8 cellular contexts compared by ENCODE assay signal in the genomic region with DNA sequence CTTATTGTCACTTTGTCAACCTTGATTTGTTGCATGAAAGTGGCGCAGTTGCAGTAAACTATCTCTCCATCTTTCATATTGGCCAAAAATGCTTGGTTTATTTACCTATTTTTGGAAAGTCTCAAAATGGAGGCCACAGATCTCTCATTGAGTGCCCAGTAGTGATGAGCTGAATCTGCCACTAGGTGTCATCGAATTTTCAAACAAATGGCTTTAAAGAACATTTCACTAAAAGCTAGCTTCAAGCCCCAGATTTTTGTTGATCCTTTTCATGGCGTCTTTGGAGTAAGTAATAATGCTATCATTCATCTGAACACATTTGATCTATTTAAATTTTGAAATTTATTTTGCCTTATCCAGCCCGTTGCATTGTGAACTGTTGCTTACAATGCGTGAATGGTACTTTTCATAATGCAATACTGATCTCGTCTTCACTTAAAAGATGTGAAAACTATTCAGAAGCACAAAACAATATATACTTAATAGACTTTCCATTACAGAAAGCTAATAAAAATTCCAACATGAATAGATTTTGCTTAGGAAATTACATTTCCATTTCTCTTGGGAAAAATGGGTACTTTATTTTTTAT.
DNase-seq lines count a peak whose midpoint lies in the region; ATAC-seq and TF ChIP-seq lines count a peak whose summit lies in the region.

No MANE protein-coding gene starts in this region.

- intact Hi-C loops in activated T-helper 1 cell treated with anti-CD3 and anti-CD28 coated beads, Interleukin-12 subunit alpha, Interleukin-12 subunit beta, Interleukin-2, Interleukin-4 antibody, amounts not matched to agents 30 ng/mL and 10 ng/mL and 1 ng/mL, durations not matched to agents 14 hours and 24 hours and 36 hours (cut with micrococcal nuclease): no loop called here

- TF ChIP-seq CTCF in AG09319 (IDR thresholded peaks at IDR 0.05; ENCODE audit: low read depth, low read length) (peak; percentile 10), epithelial cell of proximal tubule (conservative IDR thresholded peaks at IDR 0.05; ENCODE audit: low read depth, low read length) (peak; percentile 77), type B pancreatic cell (conservative IDR thresholded peaks at IDR 0.05) (peak; percentile 75)

- no peak overlapping the region for H3K27ac Mint-ChIP-seq in type B pancreatic cell
- no peak overlapping the region for H3K27ac Mint-ChIP-seq in activated T-helper 1 cell treated with anti-CD3 and anti-CD28 coated beads, Interleukin-12 subunit alpha, Interleukin-12 subunit beta, Interleukin-2, Interleukin-4 antibody, amounts not matched to agents 30 ng/mL and 10 ng/mL and 1 ng/mL, durations not matched to agents 14 hours and 24 hours and 36 hours

- peak; percentile 65 for ATAC-seq in GM19395 (IDR thresholded peaks at IDR 0.05; ENCODE audit: unreplicated experiment)

- no peak overlapping the region for H3K4me3 Mint-ChIP-seq in type B pancreatic cell
- H3K4me3 Mint-ChIP-seq in activated T-helper 1 cell treated with anti-CD3 and anti-CD28 coated beads, Interleukin-12 subunit alpha, Interleukin-12 subunit beta, Interleukin-2, Interleukin-4 antibody, amounts not matched to agents 30 ng/mL and 10 ng/mL and 1 ng/mL, durations not matched to agents 14 hours and 24 hours and 36 hours: no peak overlapping the region

- DNase-seq in AG09319 (ENCODE audit: extremely low read depth, low read depth) (no peak), NCI-H2081 treated with DMSO at 0.1 percent for 48 hours (lab: John Stamatoyannopoulos, UW) (peak; percentile 29), epithelial cell of proximal tubule (ENCODE audit: low read depth) (no peak), type B pancreatic cell (ENCODE audit: extremely low spot score, unreplicated experiment) (no peak)
- DNase-seq in activated T-helper 1 cell treated with anti-CD3 and anti-CD28 coated beads, Interleukin-12 subunit alpha, Interleukin-12 subunit beta, Interleukin-2, Interleukin-4 antibody, amounts not matched to agents 30 ng/mL and 10 ng/mL and 1 ng/mL, durations not matched to agents 14 hours and 24 hours and 36 hours (ENCODE audit: low spot score): no peak
- no peak for DNase-seq in activated naive CD4-positive, alpha-beta T cell treated with Interleukin-2 at 50 U/mL for 16 hours
- DNase-seq in activated T-cell treated with anti-CD3 and anti-CD28 coated beads, Interleukin-2, amount 50 U/mL, for 48 hours: no peak

- H3K36me3 Mint-ChIP-seq in type B pancreatic cell: no peaks in the 10 kb centered on the region
- no peaks in the 10 kb centered on the region for H3K36me3 Mint-ChIP-seq in activated T-helper 1 cell treated with anti-CD3 and anti-CD28 coated beads, Interleukin-12 subunit alpha, Interleukin-12 subunit beta, Interleukin-2, Interleukin-4 antibody, amounts not matched to agents 30 ng/mL and 10 ng/mL and 1 ng/mL, durations not matched to agents 14 hours and 24 hours and 36 hours (ENCODE audit: low read depth)

- H3K4me1 Mint-ChIP-seq in type B pancreatic cell (ENCODE audit: unreplicated experiment): no peaks in the 10 kb centered on the region
- H3K4me1 Mint-ChIP-seq in activated T-helper 1 cell treated with anti-CD3 and anti-CD28 coated beads, Interleukin-12 subunit alpha, Interleukin-12 subunit beta, Interleukin-2, Interleukin-4 antibody, amounts not matched to agents 30 ng/mL and 10 ng/mL and 1 ng/mL, durations not matched to agents 14 hours and 24 hours and 36 hours (ENCODE audit: low read depth): no peaks in the 10 kb centered on the region

- H3K9me3 Mint-ChIP-seq in type B pancreatic cell: no peaks in the 10 kb centered on the region
- no peaks in the 10 kb centered on the region for H3K9me3 Mint-ChIP-seq in activated T-helper 1 cell treated with anti-CD3 and anti-CD28 coated beads, Interleukin-12 subunit alpha, Interleukin-12 subunit beta, Interleukin-2, Interleukin-4 antibody, amounts not matched to agents 30 ng/mL and 10 ng/mL and 1 ng/mL, durations not matched to agents 14 hours and 24 hours and 36 hours

- H3K27me3 Mint-ChIP-seq in type B pancreatic cell: peaks cover 10% of the 10 kb centered on the region
- no peaks in the 10 kb centered on the region for H3K27me3 Mint-ChIP-seq in activated T-helper 1 cell treated with anti-CD3 and anti-CD28 coated beads, Interleukin-12 subunit alpha, Interleukin-12 subunit beta, Interleukin-2, Interleukin-4 antibody, amounts not matched to agents 30 ng/mL and 10 ng/mL and 1 ng/mL, durations not matched to agents 14 hours and 24 hours and 36 hours (ENCODE audit: insufficient read depth)

- H3K4me3 ChIP-seq in epithelial cell of proximal tubule (ENCODE audit: low read depth, low read length): no peak overlapping the region

Comparison
In these comparisons a context has a peak if more than half of its experiments do, and no peak if none do; other contexts are left out.
1. CTCF ChIP-seq: peak in every context shown above with its lines; median percentile 77 in epithelial cell of proximal tubule; 75 in type B pancreatic cell; 10 in AG09319.